ENCODE assay signal across 8 cellular contexts in genomic region chr5:95620870-95621838, GRCh38. TPM values are rescaled to one million over a fixed set of nuclear protein-coding genes. Genes with fewer than 3 reads are reported as not detected.
DNase-seq lines count a peak whose midpoint lies in the region; ATAC-seq and TF ChIP-seq lines count a peak whose summit lies in the region.

No MANE protein-coding gene starts in this region.

- intact Hi-C loops in CD8-positive, alpha-beta T cell (cut with DNase I, micrococcal nuclease) = loop anchor here (1.0 to 10.0 kb wide), 6 partner anchors 11 to 1564 kb away; partner anchors contain the start of genes ARSK (in 2 of the 2), RFESD (in 1 of the 2), RIOK2 (in 1 of the 2) and SKIC3 (in 1 of the 2)
- intact Hi-C loops in mammary epithelial cell (cut with micrococcal nuclease) = no loop called here
- intact Hi-C loops in left lung (cut with DNase I) = no loop called here

- H2AFZ ChIP-seq in mammary epithelial cell (ENCODE audit: low read depth, low read length) = peak overlapping the region; percentile 91

- peak overlapping the region; percentile 83 for H3K4me3 Mint-ChIP-seq in CD8-positive, alpha-beta T cell

- BruUV-seq in mammary epithelial cell (replicated peaks; lab: Mats Ljungman, UMichigan) = no TSS peak

- CTCF ChIA-PET in CD8-positive, alpha-beta T cell (lab: Charles Lee) = interaction anchor here (1.0 to 2.8 kb wide), 4 partner anchors 22 to 210 kb away, joined by 3 to 26 read pairs (median 8); partner anchors contain the start of gene RFESD
- CTCF ChIA-PET in mammary epithelial cell (lab: Charles Lee; ENCODE audit: low non-redundant PET) = no interaction called here

- H3K4me1 ChIP-seq in CD8-positive, alpha-beta T cell (ENCODE audit: insufficient read depth, low read length) = peaks cover 39% of the 10 kb centered on the region
- H3K4me1 ChIP-seq in mammary epithelial cell (ENCODE audit: insufficient read depth, low read length) (peaks cover 22% of the 10 kb centered on the region), left lung (peaks cover 6 to 27% of the 10 kb centered on the region in 2 donors)

- no peaks in the 10 kb centered on the region for H3K36me3 ChIP-seq in CD8-positive, alpha-beta T cell (ENCODE audit: insufficient read depth, low read length)
- H3K36me3 ChIP-seq in mammary epithelial cell (ENCODE audit: insufficient read depth, low read length) (no peaks in the 10 kb centered on the region), left lung (no peaks in the 10 kb centered on the region)

- H3K36me3 Mint-ChIP-seq in CD8-positive, alpha-beta T cell = peaks cover 4% of the 10 kb centered on the region

- no peak overlapping the region for H3K9ac ChIP-seq in mammary epithelial cell (ENCODE audit: insufficient read depth, low read length)

- dilution Hi-C loops in mammary epithelial cell (cut with HindIII; ENCODE audit: low sequenced_read_pairs) = no loop called here

- H3K4me3 ChIP-seq in CD8-positive, alpha-beta T cell (ENCODE audit: low read depth, low read length) = peak overlapping the region; percentile 74
- peak overlapping the region in 2 of 3 experiments; percentile 42 to 43 for H3K4me3 ChIP-seq in mammary epithelial cell (replicated peaks in 1 of 3; ENCODE audit: insufficient read depth in 1 of 3, low read depth in 2 of 3, low read length in 3 of 3)
- peak overlapping the region; percentile 44 to 58 for H3K4me3 ChIP-seq in left lung

- H3K27ac ChIP-seq in CD8-positive, alpha-beta T cell (ENCODE audit: low read depth, low read length) = peak overlapping the region; percentile 22
- no peak overlapping the region for H3K27ac ChIP-seq in mammary epithelial cell (ENCODE audit: insufficient read depth, low read depth, low read length)
- H3K27ac ChIP-seq in left lung = peak overlapping the region in 1 of 2 donors; percentile 6

- H3K4me1 Mint-ChIP-seq in CD8-positive, alpha-beta T cell (ENCODE audit: low read depth) = peaks cover 46% of the 10 kb centered on the region

- 51% methylated on average over 15 of the region's 92 CpGs for WGBS in mammary epithelial cell (ENCODE audit: low coverage, missing lambda C conversion rate)

- H3K4me2 ChIP-seq in mammary epithelial cell (ENCODE audit: insufficient read depth, low read depth, low read length) = peak overlapping the region; percentile 89

- H3K9me3 Mint-ChIP-seq in CD8-positive, alpha-beta T cell = no peaks in the 10 kb centered on the region

- no peaks in the 10 kb centered on the region for H3K79me2 ChIP-seq in mammary epithelial cell (ENCODE audit: insufficient read depth, low read length)

- no peaks in the 10 kb centered on the region for H3K9me3 ChIP-seq in CD8-positive, alpha-beta T cell (ENCODE audit: low read length)
- no peaks in the 10 kb centered on the region for H3K9me3 ChIP-seq in mammary epithelial cell (replicated peaks; ENCODE audit: insufficient read depth, low read length)
- no peaks in the 10 kb centered on the region for H3K9me3 ChIP-seq in left lung

- in situ Hi-C loops in mammary epithelial cell (cut with MboI; ENCODE audit: low sequenced_read_pairs in 2 of 2) = no loop called here

- no peak for TF ChIP-seq CTCF in CD8-positive, alpha-beta T cell (IDR thresholded peaks at IDR 0.05)
- TF ChIP-seq CTCF in mammary epithelial cell (conservative IDR thresholded peaks at IDR 0.05 in 1 of 2, IDR thresholded peaks at IDR 0.05 in 1 of 2; ENCODE audit: extremely low read depth in 1 of 2, insufficient read depth in 1 of 2, low read depth in 1 of 2, low read length in 2 of 2) (no peak), left lung (IDR thresholded peaks at IDR 0.05) (no peak)

- H3K27me3 ChIP-seq in CD8-positive, alpha-beta T cell (ENCODE audit: insufficient read depth, low read length) = no peaks in the 10 kb centered on the region
- H3K27me3 ChIP-seq in mammary epithelial cell (ENCODE audit: insufficient read depth, low read length) = no peaks in the 10 kb centered on the region
- peaks cover 0 to 37% of the 10 kb centered on the region in 2 donors for H3K27me3 ChIP-seq in left lung

- H3K27me3 Mint-ChIP-seq in CD8-positive, alpha-beta T cell (ENCODE audit: low read depth) = no peaks in the 10 kb centered on the region

- DNase-seq in CD8-positive, alpha-beta T cell = peak; percentile 1 to 74 (median 33)
- DNase-seq in T-helper 9 cell = peak; percentile 32
- no peak for DNase-seq in mammary epithelial cell
- peak; percentile 34 to 84 for DNase-seq in left lung
- DNase-seq in stimulated activated CD4-positive, alpha-beta T cell treated with anti-CD3 and anti-CD28 coated beads, TNF-alpha, amount 100 ng/mL, for 1 hour (ENCODE audit: low read depth in 3 of 3, low spot score in 1 of 3) = peak in 2 of 3 donors; percentile 11 to 37
- DNase-seq in foreskin melanocyte = no peak

- peak; percentile 48 for ATAC-seq in CD8-positive, alpha-beta T cell
- peak; percentile 55 for ATAC-seq in GM19438 (IDR thresholded peaks at IDR 0.05; ENCODE audit: low read depth, unreplicated experiment)
- peak; percentile 40 for ATAC-seq in HG03521 (IDR thresholded peaks at IDR 0.05; ENCODE audit: unreplicated experiment)
- ATAC-seq in left lung = peak; percentile 68

- H4K20me1 ChIP-seq in mammary epithelial cell (ENCODE audit: insufficient read depth, low read length) = no peaks in the 10 kb centered on the region

- H3K27ac Mint-ChIP-seq in CD8-positive, alpha-beta T cell = peak overlapping the region; percentile 82

- POLR2A ChIA-PET in CD8-positive, alpha-beta T cell (lab: Charles Lee) = interaction anchor here (0.7 to 3.3 kb wide), 7 partner anchors 10 to 218 kb away, joined by 3 to 27 read pairs (median 4); partner anchors contain the start of genes ARSK, GLRX, RFESD and RHOBTB3

RNA-seq across cellular contexts. Expression of gene GPR150, which starts 1.3 kb away (rescaled TPM):
- under 1 TPM in 1 of 2 experiments, not detected in 1; 0.35 TPM for total RNA-seq in CD8-positive, alpha-beta T cell
- under 1 TPM in 1 of 2 donors, not detected in 1; 0.50 TPM for total RNA-seq in mammary epithelial cell
- 0.07 TPM for polyA plus RNA-seq in mammary epithelial cell
- not detected for polyA minus RNA-seq in mammary epithelial cell
- under 1 TPM; 0.16 to 0.26 TPM for total RNA-seq in left lung

RNA-seq across cellular contexts. Expression of gene RFESD, which starts 25.4 kb away (rescaled TPM):
- 1 to 10 TPM in 1 of 2 experiments, under 1 TPM in 1; 1.00 to 1.7 TPM for total RNA-seq in CD8-positive, alpha-beta T cell
- total RNA-seq in mammary epithelial cell = 1 to 10 TPM; 2.1 to 3.0 TPM
- 2.0 TPM for polyA plus RNA-seq in mammary epithelial cell
- 0.98 TPM for polyA minus RNA-seq in mammary epithelial cell
- 1 to 10 TPM; 2.7 TPM for total RNA-seq in left lung

Comparison
In these comparisons a context has a peak if more than half of its experiments do, and no peak if none do; other contexts are left out.
1. DNase-seq: peak in CD8-positive, alpha-beta T cell (7 of 7), T-helper 9 cell (single experiment), left lung (2 of 2) and stimulated activated CD4-positive, alpha-beta T cell treated with anti-CD3 and anti-CD28 coated beads, TNF-alpha, amount 100 ng/mL, for 1 hour (2 of 3); none in mammary epithelial cell (single experiment) and foreskin melanocyte (single experiment).
2. intact Hi-C loops: an anchor here in CD8-positive, alpha-beta T cell (1.0 to 10.0 kb wide); none called in mammary epithelial cell and left lung.
3. Peak in every context shown above with its lines, with median percentiles within 50 percentile points of each other: ATAC-seq and H3K4me3 ChIP-seq.